Comparison of ENCODE assay signal across 12 cellular contexts in the genomic region with DNA sequence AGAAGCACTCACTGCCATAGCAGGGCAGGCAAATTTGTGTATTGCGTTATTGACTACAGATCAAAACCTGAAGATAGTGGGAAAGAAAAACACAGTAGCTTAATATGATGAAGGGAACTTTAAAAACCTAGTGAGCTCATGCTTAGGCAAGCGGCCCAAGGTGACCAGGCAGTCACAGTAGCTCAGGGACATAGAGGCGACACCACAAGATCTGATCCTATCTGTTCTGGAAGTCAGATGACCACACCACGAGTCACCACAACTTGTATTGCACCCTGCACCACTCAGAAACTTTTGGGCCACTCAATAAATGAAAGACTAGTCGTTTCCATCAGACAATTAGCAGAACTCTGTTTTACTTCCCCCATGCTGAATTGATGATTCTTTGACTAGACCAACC. TPM values are rescaled to one million over a fixed set of nuclear protein-coding genes. Genes with fewer than 3 reads are reported as not detected.
DNase-seq lines count a peak whose midpoint lies in the region; ATAC-seq, FAIRE-seq and TF ChIP-seq lines count a peak whose summit lies in the region.
"Had no signal": no experiment of that assay in that cellular context is flagged by ENCODE, and none has a peak within 500 bp of the region (broad histone marks: within the 10 kb centered on the region; RNA-seq: fewer than 3 reads in every experiment).

No MANE protein-coding gene starts in this region.

- H2AFZ ChIP-seq in Loucy (ENCODE audit: low read length): no peak overlapping the region

- no peak for TF ChIP-seq POLR2A in adrenal gland (IDR thresholded peaks at IDR 0.05)
- peak; percentile 9 to 34 for TF ChIP-seq POLR2A in gastrocnemius medialis (IDR thresholded peaks at IDR 0.05)

- H3K4me2 ChIP-seq in Loucy (ENCODE audit: low read depth, low read length, poor library complexity, severe bottlenecking): peak overlapping the region; percentile 32

- H3K9ac ChIP-seq in Loucy (ENCODE audit: low read depth, low read length, poor library complexity, severe bottlenecking): no peak overlapping the region

- H3K4me1 ChIP-seq in Loucy (ENCODE audit: insufficient read depth, low read length, poor library complexity, severe bottlenecking) (peaks cover 10% of the 10 kb centered on the region), adrenal gland (replicated peaks in 1 of 2) (peaks cover 11 to 18% of the 10 kb centered on the region in 2 donors), gastrocnemius medialis (peaks cover 76 to 82% of the 10 kb centered on the region in 2 donors)

- H3K4me3 ChIP-seq in GM06990 (replicated peaks; ENCODE audit: low read depth, low read length) (peak overlapping the region; percentile 12; the same call in 1 of the 2 replicates), Loucy (ENCODE audit: low read length, poor library complexity, severe bottlenecking) (no peak overlapping the region), adrenal gland (no peak overlapping the region), gastrocnemius medialis (peak overlapping the region in 2 of 4 donors; percentile 3 to 29)

- H3K79me2 ChIP-seq in Loucy (ENCODE audit: insufficient read depth, low read length): no peaks in the 10 kb centered on the region

- TF ChIP-seq CTCF in GM06990 (IDR thresholded peaks at IDR 0.05; ENCODE audit: insufficient read depth, low read length, poor library complexity, severe bottlenecking) (no peak), Loucy (conservative IDR thresholded peaks at IDR 0.05; ENCODE audit: low read length) (no peak), adrenal gland (IDR thresholded peaks at IDR 0.05) (no peak), gastrocnemius medialis (IDR thresholded peaks at IDR 0.05 in 4 of 5, conservative IDR thresholded peaks at IDR 0.05 in 1 of 5) (no peak)

- intact Hi-C loops in adrenal gland (cut with DNase I) (no loop called here), gastrocnemius medialis (cut with DNase I; ENCODE audit: low total_unique reads) (no loop called here)

- H3K36me3 ChIP-seq in GM06990 (ENCODE audit: control insufficient read depth, insufficient read depth, low read length) (no peaks in the 10 kb centered on the region), Loucy (ENCODE audit: insufficient read depth, low read length) (no peaks in the 10 kb centered on the region), adrenal gland (replicated peaks in 1 of 2) (no peaks in the 10 kb centered on the region), gastrocnemius medialis (no peaks in the 10 kb centered on the region)

- no peaks in the 10 kb centered on the region for H3F3A ChIP-seq in Loucy (ENCODE audit: low read depth)

- H3K9me2 ChIP-seq in Loucy (replicated peaks; ENCODE audit: low read depth, low read length): no peaks in the 10 kb centered on the region

- in situ Hi-C loops in gastrocnemius medialis (cut with MboI; ENCODE audit: low sequenced_read_pairs in 4 of 4): no loop called here

- WGBS in adrenal gland, 4 donors: 52 to 61% (median 57%) methylated on average over 5 of the region's 5 CpGs

- H3K9me3 ChIP-seq in Loucy (ENCODE audit: insufficient read depth, low read depth, low read length) (no peaks in the 10 kb centered on the region), adrenal gland (replicated peaks in 1 of 3) (no peaks in the 10 kb centered on the region), gastrocnemius medialis (no peaks in the 10 kb centered on the region)

- no peak for FAIRE-seq in frontal cortex (lab: Jason Lieb, UNC)

- H3K27ac ChIP-seq in adrenal gland: no peak overlapping the region
- peak overlapping the region; percentile 89 to 99 (median 98) for H3K27ac ChIP-seq in gastrocnemius medialis

- no peaks in the 10 kb centered on the region for H4K20me1 ChIP-seq in Loucy (ENCODE audit: insufficient read depth, low read length, poor library complexity, severe bottlenecking)

- DNase-seq in GM06990 (ENCODE audit: extremely low read depth, insufficient read length) (no peak), adrenal gland (peak in 6 of 7 donors; percentile 19 to 66 (median 40)), gastrocnemius medialis (peak; percentile 60 to 76), frontal cortex (ENCODE audit: low spot score in 2 of 2) (no peak), ureter (ENCODE audit: low spot score) (no peak)
- DNase-seq: HFFc6, NCI-H2227 treated with DMSO at 0.1 percent for 48 hours, retina had no signal

- ATAC-seq in gastrocnemius medialis (peak; percentile 48 to 66), GM18520 (IDR thresholded peaks at IDR 0.05; ENCODE audit: unreplicated experiment) (no peak)

- H3K27me3 ChIP-seq in GM06990 (replicated peaks; ENCODE audit: control insufficient read depth, insufficient read depth, low read length) (peaks cover 2% of the 10 kb centered on the region), Loucy (ENCODE audit: insufficient read depth, low read length, poor library complexity, severe bottlenecking) (no peaks in the 10 kb centered on the region), adrenal gland (no peaks in the 10 kb centered on the region), gastrocnemius medialis (no peaks in the 10 kb centered on the region)

RNA-seq across cellular contexts. Expression of gene CLIC5, which starts 4.9 kb away (rescaled TPM):
- total RNA-seq in adrenal gland (1 to 10 TPM; 1.0 to 5.6 (median 2.6) TPM), gastrocnemius medialis (10 to 100 TPM; 78.6 to 97.0 (median 91.7) TPM), frontal cortex (1.2 TPM), ureter (8.0 TPM)
- 1 to 10 TPM; 1.2 to 1.8 (median 1.3) TPM for polyA plus RNA-seq in adrenal gland
- total RNA-seq: HFFc6, MCF 10A, SK-MEL-5 had no signal

Comparison
In these comparisons a context has a peak if more than half of its experiments do, and no peak if none do; other contexts are left out.
1. DNase-seq: peak in adrenal gland (6 of 7) and gastrocnemius medialis (2 of 2); none in GM06990 (single experiment), frontal cortex (0 of 2) and ureter (single experiment).
2. H3K27ac ChIP-seq: peak in gastrocnemius medialis (4 of 4); none in adrenal gland (0 of 5).
3. POLR2A ChIP-seq: peak in gastrocnemius medialis (2 of 2); none in adrenal gland (0 of 2).